In the genomic region with DNA sequence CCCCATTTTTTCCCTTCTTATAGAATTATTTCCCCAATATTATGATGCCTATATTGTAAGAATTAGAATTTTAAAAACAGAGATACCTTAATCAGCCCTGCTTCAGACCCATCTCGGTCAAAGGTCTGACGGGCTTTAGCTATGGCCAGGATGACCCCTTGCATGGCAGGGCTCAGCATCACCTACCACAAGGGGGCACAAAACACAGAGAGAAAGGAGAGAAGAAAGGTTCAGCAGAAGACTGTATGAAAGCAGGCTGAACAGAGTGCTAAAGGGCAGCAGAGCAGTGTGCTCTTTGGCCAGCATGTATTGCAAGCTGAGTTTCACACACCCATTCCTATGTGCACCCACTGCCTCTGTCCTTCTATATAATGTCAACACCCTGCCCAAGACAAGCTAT, we compare ENCODE assay signal across 8 cellular contexts. TPM values are rescaled to one million over a fixed set of nuclear protein-coding genes. Genes with fewer than 3 reads are reported as not detected.
DNase-seq lines count a peak whose midpoint lies in the region; ATAC-seq, FAIRE-seq and TF ChIP-seq lines count a peak whose summit lies in the region.

No MANE protein-coding gene starts in this region.

- FAIRE-seq in astrocyte (lab: Jason Lieb, UNC): no peak

- H3K27me3 ChIP-seq in MG63 (no peaks in the 10 kb centered on the region), astrocyte (ENCODE audit: insufficient read depth, low read length) (no peaks in the 10 kb centered on the region), left lung (no peaks in the 10 kb centered on the region)

- DNase-seq in stimulated activated naive CD8-positive, alpha-beta T cell treated with anti-CD3 and anti-CD28 coated beads, Interleukin-15, Interleukin-2, amounts not matched to agents 100 U/mL and 50 U/mL, for 24 hours: peak; percentile 14
- DNase-seq in stimulated activated naive CD8-positive, alpha-beta T cell treated with anti-CD3 and anti-CD28 coated beads, Interleukin-15, amount 100 ng/mL, for 72 hours: no peak
- DNase-seq in MG63 (peak; percentile 15), astrocyte (ENCODE audit: low read depth) (no peak), left lung (no peak), putamen (ENCODE audit: low spot score) (no peak), T-helper 9 cell (no peak)

- H3K79me2 ChIP-seq in astrocyte (ENCODE audit: insufficient read depth, low read length): no peaks in the 10 kb centered on the region

- H3K9me3 ChIP-seq in MG63: no peaks in the 10 kb centered on the region
- H3K9me3 ChIP-seq in astrocyte (ENCODE audit: insufficient read depth, low read depth, low read length): no peaks in the 10 kb centered on the region
- H3K9me3 ChIP-seq in left lung: no peaks in the 10 kb centered on the region

- H3K4me1 Mint-ChIP-seq in stimulated activated naive CD8-positive, alpha-beta T cell treated with anti-CD3 and anti-CD28 coated beads, Interleukin-15, amount 100 ng/mL, for 72 hours: no peaks in the 10 kb centered on the region
- peaks cover 6% of the 10 kb centered on the region for H3K4me1 Mint-ChIP-seq in astrocyte (ENCODE audit: low read depth, unreplicated experiment)

- H3K4me3 Mint-ChIP-seq in stimulated activated naive CD8-positive, alpha-beta T cell treated with anti-CD3 and anti-CD28 coated beads, Interleukin-15, amount 100 ng/mL, for 72 hours: no peak overlapping the region
- H3K4me3 Mint-ChIP-seq in astrocyte (ENCODE audit: unreplicated experiment): no peak overlapping the region

- H3K27ac ChIP-seq in astrocyte (ENCODE audit: low read depth, low read length): no peak overlapping the region
- no peak overlapping the region for H3K27ac ChIP-seq in left lung

- peaks cover 15% of the 10 kb centered on the region for H3K36me3 Mint-ChIP-seq in astrocyte (ENCODE audit: low read depth, unreplicated experiment)

- H3K4me1 ChIP-seq in astrocyte (ENCODE audit: insufficient read depth, low read length) (no peaks in the 10 kb centered on the region), left lung (no peaks in the 10 kb centered on the region)

- H3K27ac Mint-ChIP-seq in stimulated activated naive CD8-positive, alpha-beta T cell treated with anti-CD3 and anti-CD28 coated beads, Interleukin-15, amount 100 ng/mL, for 72 hours: no peak overlapping the region
- no peak overlapping the region for H3K27ac Mint-ChIP-seq in astrocyte (ENCODE audit: unreplicated experiment)

- no peak for ATAC-seq in stimulated activated naive CD8-positive, alpha-beta T cell treated with anti-CD3 and anti-CD28 coated beads, Interleukin-15, Interleukin-2, amounts not matched to agents 100 U/mL and 50 U/mL, for 24 hours
- ATAC-seq in stimulated activated naive CD8-positive, alpha-beta T cell treated with anti-CD3 and anti-CD28 coated beads, Interleukin-15, amount 100 ng/mL, for 72 hours: no peak
- ATAC-seq in left lung (peak; percentile 42), HG03196 (IDR thresholded peaks at IDR 0.05; ENCODE audit: unreplicated experiment) (no peak)

- no peaks in the 10 kb centered on the region for H3K27me3 Mint-ChIP-seq in stimulated activated naive CD8-positive, alpha-beta T cell treated with anti-CD3 and anti-CD28 coated beads, Interleukin-15, amount 100 ng/mL, for 72 hours
- H3K27me3 Mint-ChIP-seq in astrocyte (ENCODE audit: low read depth, unreplicated experiment): no peaks in the 10 kb centered on the region

- intact Hi-C loops in left lung (cut with DNase I): no loop called here

- H2AFZ ChIP-seq in astrocyte (ENCODE audit: low read depth, low read length): no peak overlapping the region

- H3K36me3 ChIP-seq in MG63 (peaks cover 13% of the 10 kb centered on the region), astrocyte (ENCODE audit: insufficient read depth, low read length) (peaks cover 7% of the 10 kb centered on the region), left lung (peaks cover 0 to 85% of the 10 kb centered on the region in 2 donors)

- no peak overlapping the region for H3K9ac ChIP-seq in astrocyte (ENCODE audit: low read length)

- H3K9me3 Mint-ChIP-seq in stimulated activated naive CD8-positive, alpha-beta T cell treated with anti-CD3 and anti-CD28 coated beads, Interleukin-15, amount 100 ng/mL, for 72 hours: no peaks in the 10 kb centered on the region
- H3K9me3 Mint-ChIP-seq in astrocyte (ENCODE audit: unreplicated experiment): no peaks in the 10 kb centered on the region

- peak; percentile 30 for TF ChIP-seq CTCF in astrocyte (IDR thresholded peaks at IDR 0.05; ENCODE audit: insufficient read depth, low read depth, low read length)
- TF ChIP-seq CTCF in left lung (IDR thresholded peaks at IDR 0.05): peak in 1 of 2 donors; percentile 14

- H3K4me2 ChIP-seq in astrocyte (ENCODE audit: low read length): no peak overlapping the region

- no peak overlapping the region for H3K4me3 ChIP-seq in MG63
- H3K4me3 ChIP-seq in astrocyte (ENCODE audit: insufficient read depth, low read depth, low read length): no peak overlapping the region
- no peak overlapping the region for H3K4me3 ChIP-seq in left lung

- no peaks in the 10 kb centered on the region for H4K20me1 ChIP-seq in astrocyte (ENCODE audit: insufficient read depth, low read length)

RNA-seq across cellular contexts. Expression of a gene that starts 26.8 kb away (rescaled TPM):
- not detected in 2 replicates for total RNA-seq in MG63 (2014; rRNA removed; shearing (Covaris generic); ENCODE audit: low replicate concordance)
- total RNA-seq in astrocyte (not detected in 2 replicates), left lung (not detected)

RNA-seq across cellular contexts. Expression of a gene that starts 32.9 kb away (rescaled TPM):
- total RNA-seq in MG63 (2014; rRNA removed; shearing (Covaris generic); ENCODE audit: low replicate concordance): 22.2 and 23.4 TPM in 2 replicates
- 16.6 and 17.9 TPM in 2 replicates for total RNA-seq in astrocyte
- 10 to 100 TPM; 10.3 to 14.1 TPM for total RNA-seq in left lung

Comparison
In these comparisons a context has a peak if more than half of its experiments do, and no peak if none do; other contexts are left out.
1. DNase-seq: peak in stimulated activated naive CD8-positive, alpha-beta T cell treated with anti-CD3 and anti-CD28 coated beads, Interleukin-15, Interleukin-2, amounts not matched to agents 100 U/mL and 50 U/mL, for 24 hours (single experiment) and MG63 (single experiment); none in stimulated activated naive CD8-positive, alpha-beta T cell treated with anti-CD3 and anti-CD28 coated beads, Interleukin-15, amount 100 ng/mL, for 72 hours (0 of 2), astrocyte (single experiment), left lung (0 of 2), putamen (single experiment) and T-helper 9 cell (single experiment).